In the genomic region with DNA sequence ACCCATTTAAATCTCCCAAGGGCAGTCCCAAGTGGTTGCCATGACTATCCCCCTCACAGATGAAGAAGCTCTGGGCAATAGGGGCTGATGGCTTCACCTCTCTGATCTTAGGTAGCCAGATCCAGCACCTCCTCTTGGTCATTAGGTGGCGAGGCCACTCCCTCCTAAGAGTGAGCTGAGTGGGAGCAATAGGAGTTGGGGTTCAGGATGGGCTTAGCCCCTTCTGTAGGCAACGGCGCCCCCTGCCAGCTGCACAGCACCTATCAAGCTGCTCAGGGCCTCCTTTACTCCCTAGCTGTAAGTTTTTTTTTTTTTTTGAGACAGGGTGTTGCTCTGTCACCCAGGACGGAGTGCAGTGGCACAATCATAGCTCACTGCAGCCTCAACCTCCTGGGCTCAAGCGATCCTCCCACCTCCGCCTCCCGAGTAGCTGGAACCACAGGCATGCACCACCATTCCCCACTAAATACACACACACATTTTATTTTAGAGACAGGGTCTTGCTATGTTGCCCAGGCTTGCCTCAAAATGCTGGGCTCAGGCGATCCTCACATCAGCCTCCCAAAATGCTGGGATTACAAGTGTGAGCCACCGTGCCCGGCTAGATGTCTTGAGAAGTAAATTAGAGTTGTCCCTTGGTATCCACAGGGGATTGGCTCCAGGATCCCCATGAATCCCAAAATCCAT, we compare ENCODE assay signal across 9 cellular contexts. TPM values are rescaled to one million over a fixed set of nuclear protein-coding genes. Genes with fewer than 3 reads are reported as not detected.
DNase-seq lines count a peak whose midpoint lies in the region; ATAC-seq, FAIRE-seq and TF ChIP-seq lines count a peak whose summit lies in the region.
"Had no signal": no experiment of that assay in that cellular context is flagged by ENCODE, and none has a peak within 500 bp of the region (broad histone marks: within the 10 kb centered on the region; RNA-seq: fewer than 3 reads in every experiment).

No MANE protein-coding gene starts in this region.

- no peak overlapping the region for H3K4me3 Mint-ChIP-seq in CD4-positive, alpha-beta T cell
- no peak overlapping the region for H3K4me3 Mint-ChIP-seq in HFFc6

- 80 to 82% methylated on average over 10 of the region's 10 CpGs for WGBS in aorta, 2 donors

- dilution Hi-C loops in keratinocyte (cut with MboI; ENCODE audit: extremely low pct_ligation_motif_present, low sequenced_read_pairs) = no loop called here

- H4K20me1 ChIP-seq in keratinocyte (ENCODE audit: control insufficient read depth, extremely low read depth, insufficient read depth, low read length) = no peaks in the 10 kb centered on the region

- peak in 1 of 10 experiments; percentile 19 for DNase-seq in CD4-positive, alpha-beta T cell
- DNase-seq in HFFc6 (peak; percentile 37), keratinocyte (ENCODE audit: low read depth, low spot score) (no peak), GM19238 (ENCODE audit: insufficient read length, low spot score) (no peak), aorta (no peak)
- peak; percentile 37 for DNase-seq in activated CD8-positive, alpha-beta memory T cell treated with anti-CD3 and anti-CD28 coated beads, Interleukin-2, amount 50 U/mL, for 4 hours

- intact Hi-C loops in CD4-positive, alpha-beta T cell (cut with DNase I, micrococcal nuclease) = loop anchor here in 1 of 2 experiments (2.0 kb wide), 1 partner anchor 34 kb away; no protein-coding TSS in a partner anchor
- intact Hi-C loops in aorta (cut with DNase I) = no loop called here

- no peak overlapping the region for H3K27ac ChIP-seq in CD4-positive, alpha-beta T cell (ENCODE audit: low read depth, low read length)
- H3K27ac ChIP-seq in keratinocyte (ENCODE audit: control insufficient read depth, insufficient read depth, low read length) (no peak overlapping the region), aorta (ENCODE audit: low read depth in 1 of 2, low read length in 2 of 2) (peak overlapping the region in 1 of 2 donors; percentile 7)
- H3K27ac ChIP-seq: HL-60 had no signal

- H3K27me3 Mint-ChIP-seq in CD4-positive, alpha-beta T cell = peaks cover 37% of the 10 kb centered on the region
- peaks cover 9% of the 10 kb centered on the region for H3K27me3 Mint-ChIP-seq in HFFc6 (ENCODE audit: insufficient read depth)

- H3K36me3 Mint-ChIP-seq in CD4-positive, alpha-beta T cell (ENCODE audit: low read depth) = peaks cover 31% of the 10 kb centered on the region
- peaks cover 14% of the 10 kb centered on the region for H3K36me3 Mint-ChIP-seq in HFFc6 (ENCODE audit: low read depth)

- H2AFZ ChIP-seq in keratinocyte (ENCODE audit: control insufficient read depth, low read length) = no peak overlapping the region

- no peaks in the 10 kb centered on the region for H3K9me3 Mint-ChIP-seq in CD4-positive, alpha-beta T cell
- no peaks in the 10 kb centered on the region for H3K9me3 Mint-ChIP-seq in HFFc6

- H3K4me2 ChIP-seq in keratinocyte (ENCODE audit: control insufficient read depth, extremely low read depth, insufficient read depth, low read depth, low read length) = no peak overlapping the region

- peaks cover 21% of the 10 kb centered on the region for H3K27me3 ChIP-seq in CD4-positive, alpha-beta T cell (ENCODE audit: control insufficient read depth, insufficient read depth, low read length)
- H3K27me3 ChIP-seq in keratinocyte (ENCODE audit: control insufficient read depth, extremely low read depth, insufficient read depth, low read length) = peaks cover 22% of the 10 kb centered on the region
- H3K27me3 ChIP-seq in aorta (ENCODE audit: control insufficient read depth in 1 of 2, insufficient read depth in 2 of 2, low read length in 1 of 2) = no peaks in the 10 kb centered on the region

- peaks cover 8% of the 10 kb centered on the region for H3K79me2 ChIP-seq in keratinocyte (ENCODE audit: control insufficient read depth, insufficient read depth, low read length)

- H3K4me1 ChIP-seq in keratinocyte (ENCODE audit: control insufficient read depth, extremely low read depth, insufficient read depth, low read length) (peaks cover 26% of the 10 kb centered on the region), aorta (ENCODE audit: control insufficient read depth in 1 of 2, insufficient read depth in 2 of 2, low read length in 2 of 2) (no peaks in the 10 kb centered on the region)

- H3K9ac ChIP-seq in keratinocyte (ENCODE audit: control insufficient read depth, extremely low read depth, insufficient read depth, low read length) = no peak overlapping the region

- TF ChIP-seq CTCF in CD4-positive, alpha-beta T cell (IDR thresholded peaks at IDR 0.05) = no peak
- TF ChIP-seq CTCF in HFFc6 (IDR thresholded peaks at IDR 0.05) (peak; percentile 80), keratinocyte (optimal IDR thresholded peaks at IDR 0.05 in 1 of 3, IDR thresholded peaks at IDR 0.05 in 1 of 3, conservative IDR thresholded peaks at IDR 0.05 in 1 of 3; ENCODE audit: extremely low read depth in 1 of 3, insufficient read depth in 2 of 3, low read length in 3 of 3) (peak; percentile 38 to 71 (median 62))

- ATAC-seq in CD4-positive, alpha-beta T cell (ENCODE audit: poor library complexity) = peak; percentile 30
- ATAC-seq in HG02938 (IDR thresholded peaks at IDR 0.05; ENCODE audit: unreplicated experiment) (no peak), GM18870 (IDR thresholded peaks at IDR 0.05; ENCODE audit: unreplicated experiment) (no peak), aorta (ENCODE audit: low FRiP score) (no peak)

- H3K4me3 ChIP-seq in keratinocyte (ENCODE audit: control insufficient read depth in 2 of 3, extremely low read depth in 1 of 3, insufficient read depth in 2 of 3, low read depth in 1 of 3, low read length in 3 of 3) (no peak overlapping the region), aorta (ENCODE audit: low read length in 2 of 2) (no peak overlapping the region)

- H3K9me3 ChIP-seq in CD4-positive, alpha-beta T cell (ENCODE audit: control insufficient read depth, low read length) = no peaks in the 10 kb centered on the region
- no peaks in the 10 kb centered on the region for H3K9me3 ChIP-seq in keratinocyte (ENCODE audit: control insufficient read depth, low read depth, low read length)
- no peaks in the 10 kb centered on the region for H3K9me3 ChIP-seq in aorta (ENCODE audit: control insufficient read depth, low read length)

- FAIRE-seq in keratinocyte (lab: Jason Lieb, UNC) = no peak

- peaks cover 30% of the 10 kb centered on the region for H3K4me1 Mint-ChIP-seq in CD4-positive, alpha-beta T cell (ENCODE audit: low read depth)
- peaks cover 68% of the 10 kb centered on the region for H3K4me1 Mint-ChIP-seq in HFFc6 (ENCODE audit: low read depth)

- H3K27ac Mint-ChIP-seq in CD4-positive, alpha-beta T cell = no peak overlapping the region
- peak overlapping the region; percentile 99 for H3K27ac Mint-ChIP-seq in HFFc6

- POLR2A ChIA-PET in CD4-positive, alpha-beta T cell (lab: Charles Lee) = no interaction called here

- CTCF ChIA-PET in CD4-positive, alpha-beta T cell (lab: Charles Lee) = interaction anchor here (1.1 to 1.4 kb wide), 3 partner anchors 34 to 98 kb away, joined by 3 to 8 read pairs (median 6); a partner anchor contains a TSS

- no peaks in the 10 kb centered on the region for H3K9me1 ChIP-seq in keratinocyte (ENCODE audit: control insufficient read depth, extremely low read depth, insufficient read depth, low read length)

- H3K36me3 ChIP-seq in keratinocyte (ENCODE audit: control insufficient read depth in 2 of 2, extremely low read depth in 1 of 2, insufficient read depth in 2 of 2, low read length in 2 of 2) = peaks cover 0 to 8% of the 10 kb centered on the region in 2 experiments
- no peaks in the 10 kb centered on the region for H3K36me3 ChIP-seq in aorta (ENCODE audit: control insufficient read depth in 1 of 2, insufficient read depth in 2 of 2, low read length in 1 of 2)

RNA-seq across cellular contexts. Expression of a gene that starts 3.5 kb away (rescaled TPM):
- total RNA-seq in CD4-positive, alpha-beta T cell = under 1 TPM; 0.28 to 0.49 TPM
- total RNA-seq in HFFc6 (2021; fragmentation: NEBNext Ultra II Directional; extraction: Animal tissue kit (Norgen Biotek cat#: 25700)) = 1 to 10 TPM in 4 of 6 experiments, under 1 TPM in 2; 0.52 to 2.0 (median 1.5) TPM
- polyA plus RNA-seq in keratinocyte (0.67 to 12.8 TPM (median 2.7 TPM) in 3 replicates), aorta (10 to 100 TPM; 16.2 to 35.2 TPM)
- 68.6 TPM for polyA plus RNA-seq in keratinocyte (2011; ENCODE audit: low read depth)
- polyA plus RNA-seq in keratinocyte (2011; cell fraction: cytosol; rRNA removed) = 1.8 and 2.3 TPM in 2 replicates
- polyA plus RNA-seq in keratinocyte (2011; cell fraction: nucleus; rRNA removed) = 3.3 and 5.0 TPM in 2 replicates
- 1.3 and 29.5 TPM in 2 replicates for polyA plus RNA-seq in keratinocyte (2012; ENCODE audit: low replicate concordance)
- 0.33 to 4.6 TPM (median 1.2 TPM) in 3 replicates for polyA minus RNA-seq in keratinocyte
- 3.8 TPM for polyA minus RNA-seq in keratinocyte (2011; cell fraction: cytosol; rRNA and poly(A)+ RNA removed)
- polyA minus RNA-seq in keratinocyte (2011; cell fraction: nucleus; rRNA and poly(A)+ RNA removed) = 3.2 and 5.4 TPM in 2 replicates
- 10 to 100 TPM; 23.6 to 30.1 TPM for total RNA-seq in aorta

RNA-seq across cellular contexts. Expression of a gene that starts 5.4 kb away (rescaled TPM):
- total RNA-seq in CD4-positive, alpha-beta T cell = 10 to 100 TPM; 58.6 to 70.4 TPM
- 100 to 1,000 TPM in 2 of 6 experiments, 10 to 100 TPM in 4; 90.9 to 108 (median 98.6) TPM for total RNA-seq in HFFc6 (2021; fragmentation: NEBNext Ultra II Directional; extraction: Animal tissue kit (Norgen Biotek cat#: 25700))
- 99.6 to 149 TPM (median 105 TPM) in 3 replicates for polyA plus RNA-seq in keratinocyte
- 42.6 TPM for polyA plus RNA-seq in keratinocyte (2011; ENCODE audit: low read depth)
- 79.5 and 85.2 TPM in 2 replicates for polyA plus RNA-seq in keratinocyte (2011; cell fraction: cytosol; rRNA removed)
- 47.0 and 59.8 TPM in 2 replicates for polyA plus RNA-seq in keratinocyte (2011; cell fraction: nucleus; rRNA removed)
- 126 and 200 TPM in 2 replicates for polyA plus RNA-seq in keratinocyte (2012; ENCODE audit: low replicate concordance)
- 117 to 140 TPM (median 117 TPM) in 3 replicates for polyA minus RNA-seq in keratinocyte
- polyA minus RNA-seq in keratinocyte (2011; cell fraction: cytosol; rRNA and poly(A)+ RNA removed) = 115 TPM
- 10.9 and 17.1 TPM in 2 replicates for polyA minus RNA-seq in keratinocyte (2011; cell fraction: nucleus; rRNA and poly(A)+ RNA removed)
- total RNA-seq in aorta = 10 to 100 TPM; 51.9 to 62.4 TPM
- polyA plus RNA-seq in aorta = 100 to 1,000 TPM; 149 to 165 TPM

RNA-seq across cellular contexts. Expression of a gene that starts 6.5 kb away (rescaled TPM):
- 10 to 100 TPM; 59.3 to 62.6 TPM for total RNA-seq in CD4-positive, alpha-beta T cell
- total RNA-seq in HFFc6 (2021; fragmentation: NEBNext Ultra II Directional; extraction: Animal tissue kit (Norgen Biotek cat#: 25700)) = 10 to 100 TPM; 35.1 to 42.3 (median 40.2) TPM
- 37.5 to 93.4 TPM (median 41.6 TPM) in 3 replicates for polyA plus RNA-seq in keratinocyte
- 52.3 TPM for polyA plus RNA-seq in keratinocyte (2011; ENCODE audit: low read depth)
- 25.3 and 38.7 TPM in 2 replicates for polyA plus RNA-seq in keratinocyte (2011; cell fraction: cytosol; rRNA removed)
- polyA plus RNA-seq in keratinocyte (2011; cell fraction: nucleus; rRNA removed) = 87.7 and 87.8 TPM in 2 replicates
- 35.9 and 108 TPM in 2 replicates for polyA plus RNA-seq in keratinocyte (2012; ENCODE audit: low replicate concordance)
- 40.6 to 65.9 TPM (median 45.8 TPM) in 3 replicates for polyA minus RNA-seq in keratinocyte
- polyA minus RNA-seq in keratinocyte (2011; cell fraction: cytosol; rRNA and poly(A)+ RNA removed) = 83.6 TPM
- 65.7 and 100 TPM in 2 replicates for polyA minus RNA-seq in keratinocyte (2011; cell fraction: nucleus; rRNA and poly(A)+ RNA removed)
- total RNA-seq in aorta = 10 to 100 TPM; 32.7 to 42.1 TPM
- 10 to 100 TPM; 20.5 to 34.4 TPM for polyA plus RNA-seq in aorta

RNA-seq across cellular contexts. Expression of a gene that starts 10.2 kb away (rescaled TPM):
- total RNA-seq in CD4-positive, alpha-beta T cell = not detected
- total RNA-seq in HFFc6 (2021; fragmentation: NEBNext Ultra II Directional; extraction: Animal tissue kit (Norgen Biotek cat#: 25700)) = under 1 TPM in 1 of 6 experiments, not detected in 5; 0.09 TPM
- polyA plus RNA-seq in keratinocyte = 0.16 to 2.1 TPM (median 0.45 TPM) in 3 replicates
- polyA plus RNA-seq in keratinocyte (2011; ENCODE audit: low read depth) = 0.44 TPM
- 0.50 and 0.60 TPM in 2 replicates for polyA plus RNA-seq in keratinocyte (2011; cell fraction: cytosol; rRNA removed)
- polyA plus RNA-seq in keratinocyte (2011; cell fraction: nucleus; rRNA removed) = 0.33 and 0.49 TPM in 2 replicates
- polyA plus RNA-seq in keratinocyte (2012; ENCODE audit: low replicate concordance) = 0.39 and 3.9 TPM in 2 replicates
- polyA minus RNA-seq in keratinocyte = 0.33 to 1.6 TPM (median 0.35 TPM) in 3 replicates
- polyA minus RNA-seq in keratinocyte (2011; cell fraction: cytosol; rRNA and poly(A)+ RNA removed) = 1.2 TPM
- polyA minus RNA-seq in keratinocyte (2011; cell fraction: nucleus; rRNA and poly(A)+ RNA removed) = 0.32 TPM in 1 of 2 replicates, not detected in the other
- total RNA-seq in aorta = not detected
- polyA plus RNA-seq in aorta = under 1 TPM in 1 of 2 donors, not detected in 1; 0.18 TPM

RNA-seq across cellular contexts. Expression of a gene that starts 32.2 kb away (rescaled TPM):
- 1 to 10 TPM; 1.1 to 1.3 TPM for total RNA-seq in CD4-positive, alpha-beta T cell
- under 1 TPM in 5 of 6 experiments, not detected in 1; 0.06 to 0.39 (median 0.14) TPM for total RNA-seq in HFFc6 (2021; fragmentation: NEBNext Ultra II Directional; extraction: Animal tissue kit (Norgen Biotek cat#: 25700))
- 0.63 to 2.7 TPM (median 1.5 TPM) in 3 replicates for polyA plus RNA-seq in keratinocyte
- 1.8 TPM for polyA plus RNA-seq in keratinocyte (2011; ENCODE audit: low read depth)
- polyA plus RNA-seq in keratinocyte (2011; cell fraction: cytosol; rRNA removed) = 0.28 and 0.45 TPM in 2 replicates
- polyA plus RNA-seq in keratinocyte (2011; cell fraction: nucleus; rRNA removed) = 7.4 and 8.5 TPM in 2 replicates
- 0.57 and 2.9 TPM in 2 replicates for polyA plus RNA-seq in keratinocyte (2012; ENCODE audit: low replicate concordance)
- 0.32 to 2.0 TPM (median 1.6 TPM) in 3 replicates for polyA minus RNA-seq in keratinocyte
- polyA minus RNA-seq in keratinocyte (2011; cell fraction: cytosol; rRNA and poly(A)+ RNA removed) = not detected
- polyA minus RNA-seq in keratinocyte (2011; cell fraction: nucleus; rRNA and poly(A)+ RNA removed) = 2.8 and 3.7 TPM in 2 replicates
- total RNA-seq in aorta = 1 to 10 TPM; 1.0 to 2.4 TPM
- 1 to 10 TPM in 1 of 2 donors, under 1 TPM in 1; 0.15 to 1.5 TPM for polyA plus RNA-seq in aorta

Comparison
In these comparisons a context has a peak if more than half of its experiments do, and no peak if none do; other contexts are left out.
1. DNase-seq: peak in HFFc6 (single experiment) and activated CD8-positive, alpha-beta memory T cell treated with anti-CD3 and anti-CD28 coated beads, Interleukin-2, amount 50 U/mL, for 4 hours (single experiment); none in keratinocyte (single experiment), GM19238 (single experiment) and aorta (0 of 2).
2. RNA of a gene that starts 3.5 kb away (total RNA-seq): 23.6 to 30.1 TPM in aorta; 0.52 to 2.0 TPM in HFFc6 and 0.28 to 0.49 TPM in CD4-positive, alpha-beta T cell; every median in the first group is over 4 times any median in the second.